In genomic region chr6:12605888-12606345, GRCh38 we compare ENCODE assay signal across 8 cellular contexts.
DNase-seq lines count a peak whose midpoint lies in the region; ATAC-seq and TF ChIP-seq lines count a peak whose summit lies in the region.

No MANE protein-coding gene starts in this region.

- TF ChIP-seq CTCF in C4-2B (conservative IDR thresholded peaks at IDR 0.05) (peak; percentile 86), fibroblast of the aortic adventitia (IDR thresholded peaks at IDR 0.05; ENCODE audit: insufficient read depth, low read length) (peak; percentile 69)

- no peak overlapping the region for H3K4me3 ChIP-seq in fibroblast of the aortic adventitia (ENCODE audit: low read depth, low read length)

- DNase-seq in NCI-H460 (ENCODE audit: extremely low read depth, low read depth) (peak; percentile 59), fibroblast of the aortic adventitia (ENCODE audit: low read depth) (peak; percentile 79), non-pigmented ciliary epithelial cell (ENCODE audit: low read depth) (peak; percentile 30), cortex of kidney (lab: John Stamatoyannopoulos, UW) (no peak)
- peak; percentile 7 for DNase-seq in activated CD4-positive, alpha-beta T cell treated with anti-CD3 and anti-CD28 coated beads, Interleukin-2, amount 50 U/mL, for 1 hour

- ATAC-seq in GM18907 (IDR thresholded peaks at IDR 0.05; ENCODE audit: unreplicated experiment) = peak; percentile 63
- ATAC-seq in HG03175 (IDR thresholded peaks at IDR 0.05; ENCODE audit: unreplicated experiment) = peak; percentile 57

- no peak overlapping the region for H3K27ac ChIP-seq in C4-2B
